Comparison of ENCODE assay signal across 30 cellular contexts in genomic region chr15:39864116-39864515, GRCh38. TPM values are rescaled to one million over a fixed set of nuclear protein-coding genes. Genes with fewer than 3 reads are reported as not detected.
"Had no signal": no experiment of that assay in that cellular context is flagged by ENCODE, and none has a peak within 500 bp of the region (broad histone marks: within the 10 kb centered on the region; RNA-seq: fewer than 3 reads in every experiment).

No MANE protein-coding gene starts in this region.

- H2AFZ ChIP-seq: hepatocyte had no signal

- DNase-seq: activated B cell treated with CpG ODN at 0.5 μM for 24 hours; activated CD4-positive, alpha-beta T cell treated with anti-CD3 and anti-CD28 coated beads for 48 hours; activated CD4-positive, alpha-beta T cell treated with anti-CD3 and anti-CD28 coated beads, Interleukin-2, amount 50 U/mL, for 1 hour; activated CD4-positive, alpha-beta T cell treated with anti-CD3 and anti-CD28 coated beads, Interleukin-2, amount 50 U/mL, for 48 hours; activated CD8-positive, alpha-beta memory T cell treated with anti-CD3 and anti-CD28 coated beads for 24 hours; activated CD8-positive, alpha-beta T cell treated with anti-CD3 and anti-CD28 coated beads for 36 hours; activated effector memory CD4-positive, alpha-beta T cell treated with Interleukin-2 at 50 U/mL for 16 hours; activated gamma-delta T cell treated with Interleukin-2 at 50 U/mL for 16 hours; activated naive CD4-positive, alpha-beta T cell treated with anti-CD3 and anti-CD28 coated beads, Interleukin-2, amount 50 U/mL, for 16 hours; activated naive CD4-positive, alpha-beta T cell treated with Interleukin-2 at 50 U/mL for 16 hours; activated T-cell treated with anti-CD3 and anti-CD28 coated beads, Interleukin-2, amount 50 U/mL, for 4 hours; amniotic stem cell; aorta; body of pancreas; caudate nucleus; cortex of kidney; dermis blood vessel endothelial cell; effector CD4-positive, alpha-beta T cell; effector memory CD8-positive, alpha-beta T cell; erythroblast; foreskin keratinocyte; gastrocnemius medialis; glutamatergic neuron; heart left ventricle; T-helper 2 cell had no signal

- H3K27me3 ChIP-seq: body of pancreas, esophagus muscularis mucosa, foreskin keratinocyte, gastrocnemius medialis, heart left ventricle, hepatocyte had no signal

- H3K4me3 Mint-ChIP-seq: activated B cell treated with CpG ODN at 0.5 μM for 24 hours; activated CD8-positive, alpha-beta T cell treated with anti-CD3 and anti-CD28 coated beads for 36 hours; activated naive CD8-positive, alpha-beta T cell; activated T-cell treated with anti-CD3 and anti-CD28 coated beads, Interleukin-2, amount 50 U/mL, for 4 hours; activated T-helper 17 cell treated with anti-CD3 and anti-CD28 coated beads, Interleukin-2, amount 50 U/mL, for 72 hours; effector memory CD8-positive, alpha-beta T cell had no signal

- H3K4me1 ChIP-seq: body of pancreas, esophagus muscularis mucosa, foreskin keratinocyte, gastrocnemius medialis had no signal

- H3K4me2 ChIP-seq: hepatocyte had no signal

- H3K36me3 Mint-ChIP-seq: activated naive CD8-positive, alpha-beta T cell had no signal

- H3K27ac Mint-ChIP-seq: activated B cell treated with CpG ODN at 0.5 μM for 24 hours; activated CD8-positive, alpha-beta T cell treated with anti-CD3 and anti-CD28 coated beads for 36 hours; activated naive CD8-positive, alpha-beta T cell; activated T-helper 17 cell treated with anti-CD3 and anti-CD28 coated beads, Interleukin-2, amount 50 U/mL, for 72 hours; effector memory CD8-positive, alpha-beta T cell had no signal

- H3K4me3 ChIP-seq: body of pancreas, esophagus muscularis mucosa, gastrocnemius medialis, heart left ventricle, hepatocyte had no signal

- H3K27ac ChIP-seq: body of pancreas, esophagus muscularis mucosa, foreskin keratinocyte, gastrocnemius medialis, heart left ventricle, hepatocyte had no signal

- H3K9me3 Mint-ChIP-seq: activated B cell treated with CpG ODN at 0.5 μM for 24 hours; activated CD8-positive, alpha-beta T cell treated with anti-CD3 and anti-CD28 coated beads for 36 hours; activated T-cell treated with anti-CD3 and anti-CD28 coated beads, Interleukin-2, amount 50 U/mL, for 4 hours; activated T-helper 17 cell treated with anti-CD3 and anti-CD28 coated beads, Interleukin-2, amount 50 U/mL, for 72 hours; effector memory CD8-positive, alpha-beta T cell had no signal

- H3K4me1 Mint-ChIP-seq: activated B cell treated with CpG ODN at 0.5 μM for 24 hours; activated T-helper 17 cell treated with anti-CD3 and anti-CD28 coated beads, Interleukin-2, amount 50 U/mL, for 72 hours had no signal

- H3K9me3 ChIP-seq: body of pancreas, esophagus muscularis mucosa, gastrocnemius medialis, heart left ventricle had no signal

- H3K79me2 ChIP-seq: hepatocyte had no signal

- ATAC-seq: activated CD4-positive, CD25-positive, alpha-beta regulatory T cell treated with anti-CD3 and anti-CD28 coated beads, Interleukin-2, amount 50 U/mL, for 24 hours; activated CD8-positive, alpha-beta T cell treated with anti-CD3 and anti-CD28 coated beads for 36 hours; activated T-cell treated with anti-CD3 and anti-CD28 coated beads, Interleukin-2, amount 50 U/mL, for 4 hours; activated T-helper 17 cell treated with anti-CD3 and anti-CD28 coated beads, Interleukin-2, amount 50 U/mL, for 72 hours; body of pancreas; effector memory CD8-positive, alpha-beta T cell; foreskin keratinocyte; gastrocnemius medialis; heart left ventricle had no signal

- H3K36me3 ChIP-seq: esophagus muscularis mucosa, gastrocnemius medialis, heart left ventricle had no signal

RNA-seq across cellular contexts. Expression of gene GPR176, which starts 56.0 kb away (rescaled TPM):
- total RNA-seq: activated B cell treated with CpG ODN at 0.5 μM for 24 hours had no signal
